In genomic region chr2:186588940-186589732, GRCh38 we compare ENCODE assay signal across 8 cellular contexts. TPM values are rescaled to one million over a fixed set of nuclear protein-coding genes. Genes with fewer than 3 reads are reported as not detected.
DNase-seq lines count a peak whose midpoint lies in the region; ATAC-seq, FAIRE-seq and TF ChIP-seq lines count a peak whose summit lies in the region.

No MANE protein-coding gene starts in this region.

- H3K36me3 ChIP-seq in NT2/D1 (ENCODE audit: insufficient read depth, insufficient read length, low read length) = peaks cover 6% of the 10 kb centered on the region
- H3K36me3 ChIP-seq in neural cell (ENCODE audit: insufficient read depth, low read length) = no peaks in the 10 kb centered on the region

- H3K4me3 ChIP-seq in NT2/D1 (ENCODE audit: insufficient read length, low read depth) (peak overlapping the region; percentile 81), neural cell (ENCODE audit: low read length) (peak overlapping the region; percentile 91)

- peaks cover 5% of the 10 kb centered on the region for H3K27me3 ChIP-seq in NT2/D1 (ENCODE audit: insufficient read depth, insufficient read length)
- H3K27me3 ChIP-seq in neural cell (ENCODE audit: insufficient read depth, low read depth, low read length) = peaks cover 11% of the 10 kb centered on the region

- ATAC-seq in effector memory CD8-positive, alpha-beta T cell (replicated peaks) = no peak

- no peak for DNase-seq in GM19239 (ENCODE audit: insufficient read length, low spot score)
- no peak for DNase-seq in NT2/D1 (ENCODE audit: low read depth, low spot score)
- no peak for DNase-seq in effector memory CD8-positive, alpha-beta T cell
- no peak for DNase-seq in NCI-H1092 treated with DMSO at 0.1 percent for 48 hours (lab: John Stamatoyannopoulos, UW)
- DNase-seq in COLO829 (ENCODE audit: low spot score) = no peak
- DNase-seq in frontal cortex (ENCODE audit: low spot score in 2 of 2) = no peak
- DNase-seq in NCI-H524 treated with DMSO at 0.1 percent for 48 hours (lab: John Stamatoyannopoulos, UW) = no peak

- no peak for TF ChIP-seq EP300 in neural cell (conservative IDR thresholded peaks at IDR 0.05; ENCODE audit: poor library complexity, severe bottlenecking)

- H2AFZ ChIP-seq in neural cell (ENCODE audit: low read depth, low read length) = peak overlapping the region; percentile 66

- no peaks in the 10 kb centered on the region for H3K9me2 ChIP-seq in neural cell (ENCODE audit: insufficient read depth, low read length)

- peaks cover 12 to 16% of the 10 kb centered on the region in 2 donors for H3K27me3 Mint-ChIP-seq in effector memory CD8-positive, alpha-beta T cell

- no peaks in the 10 kb centered on the region for H4K20me1 ChIP-seq in neural cell (ENCODE audit: insufficient read depth)

- no peak for TF ChIP-seq RAD21 in neural cell (conservative IDR thresholded peaks at IDR 0.05)

- H3K4me3 Mint-ChIP-seq in effector memory CD8-positive, alpha-beta T cell = peak overlapping the region; percentile 83

- peak overlapping the region; percentile 33 for H3K4me2 ChIP-seq in neural cell (ENCODE audit: low read length)

- H3K4me1 ChIP-seq in NT2/D1 (ENCODE audit: insufficient read depth, insufficient read length) = no peaks in the 10 kb centered on the region

- H3K27ac Mint-ChIP-seq in effector memory CD8-positive, alpha-beta T cell = peak overlapping the region; percentile 86 to 89

- no peaks in the 10 kb centered on the region for H3F3A ChIP-seq in neural cell (ENCODE audit: insufficient read depth, low read length, poor library complexity, severe bottlenecking)

- H3K9me3 ChIP-seq in NT2/D1 (ENCODE audit: insufficient read depth, low read length) (no peaks in the 10 kb centered on the region), neural cell (ENCODE audit: low read length) (no peaks in the 10 kb centered on the region)

- no peaks in the 10 kb centered on the region for H3K9me3 Mint-ChIP-seq in effector memory CD8-positive, alpha-beta T cell

- FAIRE-seq in GM19239 (lab: Jason Lieb, UNC) (peak; percentile 8), frontal cortex (lab: Jason Lieb, UNC) (no peak)

- H3K9ac ChIP-seq in NT2/D1 (ENCODE audit: insufficient read length, low read depth) = peak overlapping the region; percentile 93
- peak overlapping the region; percentile 63 for H3K9ac ChIP-seq in neural cell (ENCODE audit: low read length)

- no peak overlapping the region for H3K27ac ChIP-seq in neural cell (ENCODE audit: low read length)

- peaks cover 7% of the 10 kb centered on the region for H3K79me2 ChIP-seq in neural cell (replicated peaks; ENCODE audit: insufficient read depth, low read length)

- H3K36me3 Mint-ChIP-seq in effector memory CD8-positive, alpha-beta T cell (ENCODE audit: insufficient read depth) = peaks cover 6% of the 10 kb centered on the region

- no peak for TF ChIP-seq CTCF in neural cell (IDR thresholded peaks at IDR 0.05; ENCODE audit: poor library complexity, severe bottlenecking)

- peaks cover 15 to 29% of the 10 kb centered on the region in 2 donors for H3K4me1 Mint-ChIP-seq in effector memory CD8-positive, alpha-beta T cell (ENCODE audit: low read depth in 2 of 2)

TF ChIP-seq in neural cell, 6 proteins besides CTCF, POLR2A, EP300 and RAD21:
- TF ChIP-seq EZH2 (IDR thresholded peaks at IDR 0.05; ENCODE audit: borderline replicate concordance, insufficient read depth, low read length, poor library complexity, severe bottlenecking) (no peak), SMC3 (conservative IDR thresholded peaks at IDR 0.05; ENCODE audit: poor library complexity) (no peak), MXI1 (conservative IDR thresholded peaks at IDR 0.05; ENCODE audit: poor library complexity, severe bottlenecking) (no peak), POLR2AphosphoS5 (IDR thresholded peaks at IDR 0.05) (no peak), TAF1 (IDR thresholded peaks at IDR 0.05; ENCODE audit: low read depth) (no peak), REST (IDR thresholded peaks at IDR 0.05; ENCODE audit: borderline replicate concordance) (no peak)

RNA-seq across cellular contexts. Expression of gene ITGAV, which starts 0.7 kb away (rescaled TPM):
- polyA plus RNA-seq in neural cell = 5.6 and 6.6 TPM in 2 replicates
- 8.3 and 8.9 TPM in 2 replicates for polyA minus RNA-seq in neural cell
- 37.5 TPM for total RNA-seq in frontal cortex
